In genomic region chr3:50008931-50009330, GRCh38 we compare ENCODE assay signal across 1 cellular context.
TF ChIP-seq lines count a peak whose summit lies in the region.

No MANE protein-coding gene starts in this region.

TF ChIP-seq in SK-N-SH treated with all-trans-retinoic acid at 6 μM for 48 hours, 23 proteins besides CTCF, POLR2A, EP300 and RAD21 (continued from another document):
- TF ChIP-seq ZC3H10 (CRISPR knock-in tag; IDR thresholded peaks at IDR 0.05) (no peak), ARNTL (CRISPR knock-in tag; IDR thresholded peaks at IDR 0.05; ENCODE audit: borderline replicate concordance, low read depth) (no peak), GLIS3 (CRISPR knock-in tag; IDR thresholded peaks at IDR 0.05) (no peak), CREB5 (CRISPR knock-in tag; IDR thresholded peaks at IDR 0.05; ENCODE audit: low read depth) (no peak), PATZ1 (CRISPR knock-in tag; IDR thresholded peaks at IDR 0.05; ENCODE audit: borderline replicate concordance) (no peak)
